Comparison of ENCODE assay signal across 10 cellular contexts in genomic region chr2:112092286-112093041, GRCh38. TPM values are rescaled to one million over a fixed set of nuclear protein-coding genes. Genes with fewer than 3 reads are reported as not detected.
DNase-seq lines count a peak whose midpoint lies in the region; ATAC-seq lines count a peak whose summit lies in the region.
"Had no signal": no experiment of that assay in that cellular context is flagged by ENCODE, and none has a peak within 500 bp of the region (broad histone marks: within the 10 kb centered on the region; RNA-seq: fewer than 3 reads in every experiment).

No MANE protein-coding gene starts in this region.

- H3K4me3 ChIP-seq in skeletal muscle satellite cell (ENCODE audit: low read length), result no peak overlapping the region
- H3K4me3 ChIP-seq: lung had no signal

- CTCF ChIA-PET in activated CD4-positive, alpha-beta T cell treated with anti-CD3 and anti-CD28 coated beads for 36 hours (lab: Charles Lee), result no interaction called here

- peak overlapping the region; percentile 24 for H3K4me2 ChIP-seq in skeletal muscle satellite cell (ENCODE audit: low read length)

- peaks cover 51% of the 10 kb centered on the region for H3K36me3 ChIP-seq in skeletal muscle satellite cell (ENCODE audit: insufficient read depth, low read length)

- H3K9me3 Mint-ChIP-seq in activated CD4-positive, alpha-beta T cell treated with anti-CD3 and anti-CD28 coated beads for 36 hours (ENCODE audit: low read depth), result no peaks in the 10 kb centered on the region

- peak overlapping the region; percentile 3 for H3K27ac Mint-ChIP-seq in activated CD4-positive, alpha-beta T cell treated with anti-CD3 and anti-CD28 coated beads for 36 hours
- H3K27ac Mint-ChIP-seq in T-helper 17 cell, result peak overlapping the region; percentile 54

- intact Hi-C loops in activated CD4-positive, alpha-beta T cell treated with anti-CD3 and anti-CD28 coated beads for 36 hours (cut with DNase I, micrococcal nuclease), result no loop called here

- POLR2A ChIA-PET in activated CD4-positive, alpha-beta T cell treated with anti-CD3 and anti-CD28 coated beads for 36 hours (lab: Charles Lee), result no interaction called here

- peaks cover 48% of the 10 kb centered on the region for H3K36me3 Mint-ChIP-seq in activated CD4-positive, alpha-beta T cell treated with anti-CD3 and anti-CD28 coated beads for 36 hours (ENCODE audit: low read depth)
- peaks cover 19% of the 10 kb centered on the region for H3K36me3 Mint-ChIP-seq in T-helper 17 cell (ENCODE audit: low read depth)

- peaks cover 17% of the 10 kb centered on the region for H3K4me1 ChIP-seq in skeletal muscle satellite cell (ENCODE audit: control insufficient read depth, insufficient read depth, low read length)

- no peak overlapping the region for H3K4me3 Mint-ChIP-seq in activated CD4-positive, alpha-beta T cell treated with anti-CD3 and anti-CD28 coated beads for 36 hours
- H3K4me3 Mint-ChIP-seq in T-helper 17 cell, result no peak overlapping the region

- no peaks in the 10 kb centered on the region for H3K27me3 Mint-ChIP-seq in activated CD4-positive, alpha-beta T cell treated with anti-CD3 and anti-CD28 coated beads for 36 hours
- H3K27me3 Mint-ChIP-seq in T-helper 17 cell, result no peaks in the 10 kb centered on the region

- DNase-seq in activated CD4-positive, alpha-beta T cell treated with anti-CD3 and anti-CD28 coated beads for 36 hours, result peak; percentile 12
- no peak for DNase-seq in activated CD4-positive, alpha-beta T cell treated with anti-CD3 and anti-CD28 coated beads for 4 hours
- DNase-seq in T-helper 17 cell, result no peak
- DNase-seq in fibroblast of peridontal ligament (ENCODE audit: extremely low read depth), result peak; percentile 70
- DNase-seq in RPMI8226, result no peak
- DNase-seq: stimulated activated CD4-positive, alpha-beta T cell treated with anti-CD3 and anti-CD28 coated beads, Interleukin-2, amount 100 ng/mL, for 24 hours had no signal

- no peaks in the 10 kb centered on the region for H3K27me3 ChIP-seq in skeletal muscle satellite cell (ENCODE audit: control insufficient read depth, insufficient read depth, low read length)

- ATAC-seq in activated CD4-positive, alpha-beta T cell treated with anti-CD3 and anti-CD28 coated beads for 36 hours, result peak; percentile 83
- no peak for ATAC-seq in T-helper 17 cell
- no peak for ATAC-seq in GM21381 (IDR thresholded peaks at IDR 0.05; ENCODE audit: unreplicated experiment)
- ATAC-seq in HG02588 (IDR thresholded peaks at IDR 0.05; ENCODE audit: unreplicated experiment), result no peak

- H3K4me1 Mint-ChIP-seq in activated CD4-positive, alpha-beta T cell treated with anti-CD3 and anti-CD28 coated beads for 36 hours, result peaks cover 12% of the 10 kb centered on the region
- peaks cover 13% of the 10 kb centered on the region for H3K4me1 Mint-ChIP-seq in T-helper 17 cell

- H3K9me3 ChIP-seq in T-helper 17 cell (ENCODE audit: control insufficient read depth, low read length, poor library complexity, severe bottlenecking) (no peaks in the 10 kb centered on the region), skeletal muscle satellite cell (replicated peaks; ENCODE audit: low read length) (no peaks in the 10 kb centered on the region)

- H3K9ac ChIP-seq in skeletal muscle satellite cell (ENCODE audit: low read depth, low read length), result no peak overlapping the region

RNA-seq across cellular contexts. Expression of gene TMEM87B, which starts 37.4 kb away (rescaled TPM):
- total RNA-seq in activated CD4-positive, alpha-beta T cell treated with anti-CD3 and anti-CD28 coated beads for 36 hours, result 10 to 100 TPM; 14.5 to 17.6 TPM
- 10 to 100 TPM; 16.3 to 23.1 TPM for total RNA-seq in T-helper 17 cell
- total RNA-seq in skeletal muscle satellite cell (2012; rRNA removed), result 28.0 and 34.7 TPM in 2 replicates

RNA-seq across cellular contexts. Expression of gene FBLN7, which starts 45.7 kb away (rescaled TPM):
- 10 to 100 TPM; 40.5 to 40.6 TPM for total RNA-seq in activated CD4-positive, alpha-beta T cell treated with anti-CD3 and anti-CD28 coated beads for 36 hours
- 10 to 100 TPM; 17.2 to 21.7 TPM for total RNA-seq in T-helper 17 cell
- 0.22 and 0.25 TPM in 2 replicates for total RNA-seq in skeletal muscle satellite cell (2012; rRNA removed)

Comparison
In these comparisons a context has a peak if more than half of its experiments do, and no peak if none do; other contexts are left out.
1. DNase-seq: peak in activated CD4-positive, alpha-beta T cell treated with anti-CD3 and anti-CD28 coated beads for 36 hours (single experiment) and fibroblast of peridontal ligament (single experiment); none in activated CD4-positive, alpha-beta T cell treated with anti-CD3 and anti-CD28 coated beads for 4 hours (0 of 2), T-helper 17 cell (0 of 3) and RPMI8226 (single experiment).